In genomic region chr17:79048826-79049755, GRCh38 we compare ENCODE assay signal across 12 cellular contexts.
"Had no signal": no experiment of that assay in that cellular context is flagged by ENCODE, and none has a peak within 500 bp of the region (broad histone marks: within the 10 kb centered on the region; RNA-seq: fewer than 3 reads in every experiment).

No MANE protein-coding gene starts in this region.

- H3K27ac Mint-ChIP-seq: activated naive CD8-positive, alpha-beta T cell treated with anti-CD3 and anti-CD28 coated beads for 36 hours; memory B cell; stimulated activated naive B cell treated with anti-CD40 and anti-IgM and Interleukin-4, amounts not matched to agents 10 μg/mL and 1 μg/mL and 100 μg/mL, for 72 hours; T-helper 17 cell; WTC11 had no signal

- H3K4me3 ChIP-seq: breast epithelium, upper lobe of left lung had no signal

- H3K4me3 Mint-ChIP-seq: activated naive CD8-positive, alpha-beta T cell treated with anti-CD3 and anti-CD28 coated beads for 36 hours; memory B cell; stimulated activated naive B cell treated with anti-CD40 and anti-IgM and Interleukin-4, amounts not matched to agents 10 μg/mL and 1 μg/mL and 100 μg/mL, for 72 hours; T-helper 17 cell; WTC11 had no signal

- H3K36me3 ChIP-seq: breast epithelium had no signal

- ATAC-seq: esophagus mucosa; stimulated activated naive B cell treated with anti-CD40 and anti-IgM and Interleukin-4, amounts not matched to agents 10 μg/mL and 1 μg/mL and 100 μg/mL, for 72 hours; T-helper 17 cell; WTC11 had no signal

- H3K4me1 ChIP-seq: breast epithelium had no signal

- H3K36me3 Mint-ChIP-seq: activated naive CD8-positive, alpha-beta T cell treated with anti-CD3 and anti-CD28 coated beads for 36 hours had no signal

- DNase-seq: activated naive CD8-positive, alpha-beta T cell treated with anti-CD3 and anti-CD28 coated beads for 36 hours; activated T-cell treated with anti-CD3 and anti-CD28 coated beads, Interleukin-2, amount 50 U/mL, for 1 hour; stimulated activated CD4-positive, alpha-beta T cell treated with anti-CD3 and anti-CD28 coated beads, Interleukin-2, amount 100 ng/mL, for 24 hours; stimulated activated naive B cell treated with anti-CD40 and anti-IgM and Interleukin-4, amounts not matched to agents 10 μg/mL and 1 μg/mL and 100 μg/mL, for 72 hours; substantia nigra; T-helper 17 cell had no signal

- H3K27ac ChIP-seq: breast epithelium, upper lobe of left lung had no signal

- FAIRE-seq: endometrium had no signal
